In the genomic region with DNA sequence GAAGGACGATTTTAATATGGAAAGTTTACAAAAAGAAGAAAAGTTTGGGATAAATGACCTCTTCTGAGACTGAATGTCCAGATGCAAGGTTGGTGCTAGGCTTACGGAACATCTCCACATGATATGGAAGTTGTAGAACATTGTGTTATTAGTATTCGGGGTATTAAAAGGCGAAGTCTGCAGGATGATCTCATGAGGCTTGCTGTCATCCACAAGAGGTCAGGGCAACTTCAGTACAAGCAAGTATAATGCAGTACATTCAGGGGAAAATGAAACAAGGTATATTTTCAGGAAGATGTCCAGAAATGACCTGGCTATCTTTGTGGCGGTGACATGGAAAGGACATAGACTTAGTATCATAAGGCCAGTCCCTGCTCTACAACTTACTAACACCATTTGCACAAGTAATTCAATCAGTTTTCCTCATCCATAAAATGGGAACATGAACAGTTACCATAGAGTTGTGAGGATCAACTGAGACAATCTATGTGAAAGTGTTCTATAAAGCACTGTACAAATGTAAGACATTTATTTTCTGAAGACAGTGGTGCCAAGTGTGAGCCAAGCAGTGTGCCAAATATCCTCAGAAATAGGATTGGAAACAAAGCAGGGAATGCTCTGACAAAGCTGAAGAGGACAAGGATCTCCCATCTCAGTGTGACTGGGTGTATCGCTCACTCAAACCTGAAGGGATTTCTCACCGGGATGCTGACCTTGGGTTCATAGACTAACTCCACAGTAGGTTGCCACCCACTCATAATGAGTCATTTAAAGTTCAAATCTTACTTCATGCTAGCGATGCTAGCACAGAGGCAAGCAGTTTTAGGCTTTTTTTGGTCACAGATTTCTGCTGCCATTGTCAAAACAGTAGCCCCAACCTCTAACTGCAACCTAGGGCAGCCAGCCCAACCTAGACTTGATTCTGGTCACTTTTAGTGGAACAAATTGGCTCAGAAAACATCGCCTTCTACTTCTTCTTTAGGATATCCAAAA, we compare ENCODE assay signal across 8 cellular contexts.
DNase-seq lines count a peak whose midpoint lies in the region; ATAC-seq and TF ChIP-seq lines count a peak whose summit lies in the region.

No MANE protein-coding gene starts in this region.

- peak overlapping the region; percentile 91 for H3K27ac Mint-ChIP-seq in stimulated activated naive CD8-positive, alpha-beta T cell treated with anti-CD3 and anti-CD28 coated beads, Interleukin-15, Interleukin-2, amounts not matched to agents 100 ng/mL and 50 ng/mL, for 24 hours
- no peak overlapping the region for H3K27ac Mint-ChIP-seq in CD8-positive, alpha-beta memory T cell

- peak overlapping the region; percentile 64 for H3K4me3 Mint-ChIP-seq in stimulated activated naive CD8-positive, alpha-beta T cell treated with anti-CD3 and anti-CD28 coated beads, Interleukin-15, Interleukin-2, amounts not matched to agents 100 ng/mL and 50 ng/mL, for 24 hours
- H3K4me3 Mint-ChIP-seq in CD8-positive, alpha-beta memory T cell: no peak overlapping the region

- H3K4me1 ChIP-seq in CD8-positive, alpha-beta memory T cell (ENCODE audit: insufficient read depth, low read length): no peaks in the 10 kb centered on the region

- no peaks in the 10 kb centered on the region for H3K27me3 ChIP-seq in CD8-positive, alpha-beta memory T cell (ENCODE audit: insufficient read depth, low read length, poor library complexity, severe bottlenecking)

- TF ChIP-seq CTCF in GM12865 (IDR thresholded peaks at IDR 0.05; ENCODE audit: insufficient read depth, low read depth, low read length, missing control alignments) (no peak), HFF-Myc (IDR thresholded peaks at IDR 0.05; ENCODE audit: low read depth, low read length, missing control alignments) (no peak)

- H3K4me3 ChIP-seq in GM12865 (ENCODE audit: low read depth, low read length): no peak overlapping the region
- peak overlapping the region; percentile 1; the same call in 1 of the 2 replicates for H3K4me3 ChIP-seq in HFF-Myc (replicated peaks; ENCODE audit: low read depth, low read length)
- H3K4me3 ChIP-seq in CD8-positive, alpha-beta memory T cell (ENCODE audit: low read length): no peak overlapping the region

- peaks cover 53% of the 10 kb centered on the region for H3K4me1 Mint-ChIP-seq in stimulated activated naive CD8-positive, alpha-beta T cell treated with anti-CD3 and anti-CD28 coated beads, Interleukin-15, Interleukin-2, amounts not matched to agents 100 ng/mL and 50 ng/mL, for 24 hours (ENCODE audit: low read depth)
- H3K4me1 Mint-ChIP-seq in CD8-positive, alpha-beta memory T cell: peaks cover 2 to 23% (median 14%) of the 10 kb centered on the region in 3 donors

- intact Hi-C loops in left cardiac atrium (cut with DNase I): no loop called here

- no peak overlapping the region for H3K27ac ChIP-seq in CD8-positive, alpha-beta memory T cell (ENCODE audit: low read depth, low read length)

- CTCF ChIA-PET in CD8-positive, alpha-beta memory T cell (lab: Charles Lee): interaction anchor here (1.5 kb wide), 1 partner anchor 259 kb away, joined by 3 read pairs; no protein-coding TSS in a partner anchor

- no peaks in the 10 kb centered on the region for H3K36me3 ChIP-seq in CD8-positive, alpha-beta memory T cell (ENCODE audit: insufficient read depth, low read length)

- H3K27me3 Mint-ChIP-seq in stimulated activated naive CD8-positive, alpha-beta T cell treated with anti-CD3 and anti-CD28 coated beads, Interleukin-15, Interleukin-2, amounts not matched to agents 100 ng/mL and 50 ng/mL, for 24 hours: no peaks in the 10 kb centered on the region
- no peaks in the 10 kb centered on the region for H3K27me3 Mint-ChIP-seq in CD8-positive, alpha-beta memory T cell

- ATAC-seq in left cardiac atrium (peak; percentile 35 to 88), HG03097 (IDR thresholded peaks at IDR 0.05; ENCODE audit: low FRiP score, unreplicated experiment) (no peak)

- H3K36me3 Mint-ChIP-seq in stimulated activated naive CD8-positive, alpha-beta T cell treated with anti-CD3 and anti-CD28 coated beads, Interleukin-15, Interleukin-2, amounts not matched to agents 100 ng/mL and 50 ng/mL, for 24 hours (ENCODE audit: low read depth): no peaks in the 10 kb centered on the region
- H3K36me3 Mint-ChIP-seq in CD8-positive, alpha-beta memory T cell: no peaks in the 10 kb centered on the region

- no peaks in the 10 kb centered on the region for H3K9me3 Mint-ChIP-seq in stimulated activated naive CD8-positive, alpha-beta T cell treated with anti-CD3 and anti-CD28 coated beads, Interleukin-15, Interleukin-2, amounts not matched to agents 100 ng/mL and 50 ng/mL, for 24 hours
- no peaks in the 10 kb centered on the region for H3K9me3 Mint-ChIP-seq in CD8-positive, alpha-beta memory T cell

- DNase-seq in GM12865 (ENCODE audit: low read depth): peak; percentile 25
- no peak for DNase-seq in HFF-Myc (ENCODE audit: extremely low read depth, low read depth)
- peak; percentile 7 for DNase-seq in T1000 (lab: John Stamatoyannopoulos, UW)
- DNase-seq in left cardiac atrium: no peak
- DNase-seq in NCI-H2081 (lab: John Stamatoyannopoulos, UW): no peak
- no peak for DNase-seq in CD8-positive, alpha-beta memory T cell

- no peaks in the 10 kb centered on the region for H3K9me3 ChIP-seq in CD8-positive, alpha-beta memory T cell (ENCODE audit: low read length)

- POLR2A ChIA-PET in CD8-positive, alpha-beta memory T cell (lab: Charles Lee): no interaction called here

Comparison
In these comparisons a context has a peak if more than half of its experiments do, and no peak if none do; other contexts are left out.
1. DNase-seq: peak in GM12865 (single experiment) and T1000 (single experiment); none in HFF-Myc (single experiment), left cardiac atrium (single experiment), NCI-H2081 (0 of 2) and CD8-positive, alpha-beta memory T cell (0 of 5).